Comparison of ENCODE assay signal across 8 cellular contexts in the genomic region with DNA sequence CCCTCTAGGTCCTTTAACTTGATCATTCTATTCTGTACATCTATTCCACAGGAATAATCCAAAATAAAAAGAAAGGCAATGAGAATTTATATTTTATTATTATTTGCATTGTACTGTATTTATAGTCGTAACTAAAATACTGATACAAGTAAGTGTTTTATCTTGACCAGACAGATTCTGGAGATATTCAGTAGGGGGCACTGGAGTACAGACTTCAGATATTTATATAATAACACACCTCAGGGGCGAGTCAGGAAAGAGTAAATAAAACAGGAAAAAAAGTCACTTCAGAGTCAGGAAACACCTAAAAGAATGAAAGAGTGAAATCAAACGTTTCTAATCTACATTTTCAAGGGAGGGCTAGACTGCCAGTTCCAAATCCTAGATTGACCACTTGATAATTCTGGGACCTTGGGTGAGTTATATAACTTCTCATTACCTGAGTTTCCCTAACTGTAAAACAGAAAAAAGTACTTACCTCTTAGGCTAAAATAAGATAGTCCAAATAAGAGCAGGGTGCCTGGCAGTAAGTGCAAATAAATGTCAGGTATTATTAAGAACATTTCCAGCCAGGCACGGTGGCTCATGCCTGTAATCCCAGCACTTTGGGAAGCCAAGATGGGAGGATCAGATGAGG. TPM values are rescaled to one million over a fixed set of nuclear protein-coding genes. Genes with fewer than 3 reads are reported as not detected.
DNase-seq lines count a peak whose midpoint lies in the region; ATAC-seq, FAIRE-seq and TF ChIP-seq lines count a peak whose summit lies in the region.

No MANE protein-coding gene starts in this region.

- H3K27ac Mint-ChIP-seq in neural crest cell (ENCODE audit: unreplicated experiment), result no peak overlapping the region

- peaks cover 13% of the 10 kb centered on the region for H3K4me1 ChIP-seq in DOHH2 (ENCODE audit: control insufficient read depth, low read length)
- H3K4me1 ChIP-seq in Karpas-422 (ENCODE audit: low read length), result peaks cover 19% of the 10 kb centered on the region

- H3K36me3 ChIP-seq in DOHH2 (ENCODE audit: control insufficient read depth, low read length), result peaks cover 54% of the 10 kb centered on the region
- H3K36me3 ChIP-seq in Karpas-422 (ENCODE audit: insufficient read depth, low read length), result peaks cover 24% of the 10 kb centered on the region; the same call in 1 of the 2 replicates

- H3K9me3 ChIP-seq in DOHH2 (ENCODE audit: control insufficient read depth, insufficient read depth, low read length), result no peaks in the 10 kb centered on the region
- H3K9me3 ChIP-seq in Karpas-422 (ENCODE audit: low read length), result no peaks in the 10 kb centered on the region

- no peak overlapping the region for H2AFZ ChIP-seq in Karpas-422 (ENCODE audit: low read length)

- H3K27me3 ChIP-seq in DOHH2 (ENCODE audit: control insufficient read depth, low read length) (no peaks in the 10 kb centered on the region), Karpas-422 (ENCODE audit: low read length) (no peaks in the 10 kb centered on the region)

- TF ChIP-seq CTCF in DOHH2 (IDR thresholded peaks at IDR 0.05; ENCODE audit: low read depth, low read length, poor library complexity, severe bottlenecking) (peak; percentile 73), neural crest cell (conservative IDR thresholded peaks at IDR 0.05) (peak; percentile 70)

- DNase-seq in Karpas-422 (peak; percentile 83), RCC 7860 (ENCODE audit: low spot score) (peak; percentile 48), erythroblast (lab: John Stamatoyannopoulos, UW) (peak; percentile 62 to 66), neural crest cell (ENCODE audit: low read depth, low spot score) (no peak), middle frontal gyrus (ENCODE audit: extremely low spot score, low spot score) (no peak), NK-92 (lab: John Stamatoyannopoulos, UW; ENCODE audit: unreplicated experiment) (no peak)

- no peaks in the 10 kb centered on the region for H3K9me3 Mint-ChIP-seq in neural crest cell

- H3K9ac ChIP-seq in Karpas-422 (ENCODE audit: low read length), result no peak overlapping the region

- no peak for ATAC-seq in HG02642 (IDR thresholded peaks at IDR 0.05; ENCODE audit: poor library complexity, unreplicated experiment)

- H3K4me3 ChIP-seq in DOHH2 (ENCODE audit: low read length) (no peak overlapping the region), Karpas-422 (ENCODE audit: low read length) (no peak overlapping the region)

- no peak overlapping the region; the same call in 1 of the 2 replicates for H3K4me2 ChIP-seq in DOHH2 (ENCODE audit: low read length)
- H3K4me2 ChIP-seq in Karpas-422 (ENCODE audit: low read depth, low read length, poor library complexity, severe bottlenecking), result no peak overlapping the region

- H3K9me2 ChIP-seq in DOHH2 (replicated peaks; ENCODE audit: control insufficient read depth, low read length) (no peaks in the 10 kb centered on the region), Karpas-422 (replicated peaks; ENCODE audit: insufficient read depth, low read length) (no peaks in the 10 kb centered on the region)

- H3K36me3 Mint-ChIP-seq in neural crest cell (ENCODE audit: low read depth), result no peaks in the 10 kb centered on the region

- H3K27me3 Mint-ChIP-seq in neural crest cell (ENCODE audit: low read depth), result no peaks in the 10 kb centered on the region

- peak; percentile 69 for FAIRE-seq in RCC 7860 (lab: Jason Lieb, UNC)

- H3K27ac ChIP-seq in DOHH2 (ENCODE audit: low read depth, low read length) (no peak overlapping the region), Karpas-422 (ENCODE audit: low read length) (no peak overlapping the region)

- peaks cover 20% of the 10 kb centered on the region for H3K79me2 ChIP-seq in DOHH2 (ENCODE audit: control insufficient read depth, low read length)
- H3K79me2 ChIP-seq in Karpas-422 (ENCODE audit: low read length), result peaks cover 28% of the 10 kb centered on the region

- H3K4me1 Mint-ChIP-seq in neural crest cell, result no peaks in the 10 kb centered on the region

- H3F3A ChIP-seq in DOHH2 (ENCODE audit: control insufficient read depth, insufficient read depth), result peaks cover 11% of the 10 kb centered on the region

- H3K4me3 Mint-ChIP-seq in neural crest cell, result no peak overlapping the region

- no peak for TF ChIP-seq POLR2A in erythroblast (IDR thresholded peaks at IDR 0.05; ENCODE audit: low read length)

- 0 out of 2 replicates have a peak, but pooled peaks cover 3% of the 10 kb centered on the region for H4K20me1 ChIP-seq in DOHH2 (ENCODE audit: control insufficient read depth, insufficient read depth, low read depth, low read length)
- no peaks in the 10 kb centered on the region for H4K20me1 ChIP-seq in Karpas-422 (ENCODE audit: insufficient read depth, low read depth, low read length)

RNA-seq across cellular contexts. Expression of a gene that starts 31.1 kb away (rescaled TPM):
- 2.3 and 5.1 TPM in 2 replicates for total RNA-seq in Karpas-422 (2014; rRNA removed; shearing (Covaris generic); ENCODE audit: low replicate concordance)
- total RNA-seq in neural crest cell, result 15.7 and 19.9 TPM in 2 replicates

RNA-seq across cellular contexts. Expression of a gene that starts 56.4 kb away (rescaled TPM):
- 45.7 and 47.0 TPM in 2 replicates for total RNA-seq in Karpas-422 (2014; rRNA removed; shearing (Covaris generic); ENCODE audit: low replicate concordance)
- total RNA-seq in neural crest cell, result 18.8 and 19.1 TPM in 2 replicates

Comparison
In these comparisons a context has a peak if more than half of its experiments do, and no peak if none do; other contexts are left out.
1. DNase-seq: peak in Karpas-422 (single experiment), RCC 7860 (single experiment) and erythroblast (2 of 2); none in neural crest cell (single experiment), middle frontal gyrus (single experiment) and NK-92 (single experiment).